In genomic region chr17:48961516-48962233, GRCh38 we compare ENCODE assay signal across 11 cellular contexts. TPM values are rescaled to one million over a fixed set of nuclear protein-coding genes. Genes with fewer than 3 reads are reported as not detected.
DNase-seq lines count a peak whose midpoint lies in the region; ATAC-seq and TF ChIP-seq lines count a peak whose summit lies in the region.
"Had no signal": no experiment of that assay in that cellular context is flagged by ENCODE, and none has a peak within 500 bp of the region (broad histone marks: within the 10 kb centered on the region; RNA-seq: fewer than 3 reads in every experiment).

No MANE protein-coding gene starts in this region.

- no peak for TF ChIP-seq POLR2A in HCT116 (IDR thresholded peaks at IDR 0.05; ENCODE audit: borderline replicate concordance, extremely low read depth, insufficient read depth, insufficient read length)

- intact Hi-C loops in HCT116 (cut with micrococcal nuclease), result no loop called here
- intact Hi-C loops in dorsolateral prefrontal cortex (cut with DNase I), result no loop called here

- H3K9me2 ChIP-seq in HCT116 (ENCODE audit: insufficient read depth), result no peaks in the 10 kb centered on the region

- BruUV-seq in HCT116 (replicated peaks; lab: Mats Ljungman, UMichigan), result no TSS peak

- TF ChIP-seq CTCF in HCT116 (IDR thresholded peaks at IDR 0.05 in 2 of 3, conservative IDR thresholded peaks at IDR 0.05 in 1 of 3; ENCODE audit: borderline replicate concordance in 1 of 3, insufficient read depth in 1 of 3, low read depth in 2 of 3, low read length in 2 of 3), result no peak
- TF ChIP-seq CTCF in foreskin fibroblast (IDR thresholded peaks at IDR 0.05; ENCODE audit: low read depth, low read length), result no peak
- TF ChIP-seq CTCF in dorsolateral prefrontal cortex (IDR thresholded peaks at IDR 0.05 in 54 of 56, conservative IDR thresholded peaks at IDR 0.05 in 2 of 56; ENCODE audit: low read depth in 1 of 56, partially characterized antibody in 56 of 56), result no peak

- RAD21 ChIA-PET in HCT116 (lab: Charles Lee; ENCODE audit: low non-redundant PET in 1 of 2, low total read pairs in 2 of 2, uncharacterized antibody in 2 of 2, unreplicated experiment in 2 of 2), result interaction anchor here in 1 of 2 experiments (1.8 kb wide), 1 partner anchor 71 kb away, joined by 4 read pairs; no protein-coding TSS in a partner anchor

- no peak overlapping the region; the same call in 1 of the 2 replicates for H3K27ac ChIP-seq in HCT116 (ENCODE audit: low read depth, low read length)
- no peak overlapping the region for H3K27ac ChIP-seq in dorsolateral prefrontal cortex

- H3K4me2 ChIP-seq in HCT116 (ENCODE audit: low read length) (peak overlapping the region; percentile 66), skeletal muscle satellite cell (ENCODE audit: low read length) (peak overlapping the region; percentile 86)

- H3K79me2 ChIP-seq in HCT116 (ENCODE audit: insufficient read depth, low read length), result no peaks in the 10 kb centered on the region

- peak overlapping the region; percentile 77 for H2AFZ ChIP-seq in HCT116 (ENCODE audit: low read depth, low read length, poor library complexity, severe bottlenecking)

- CTCF ChIA-PET in HCT116 (lab: Charles Lee), result interaction anchor here (1.0 to 3.3 kb wide), 2 partner anchors 71 to 77 kb away, joined by 4 to 20 read pairs; no protein-coding TSS in a partner anchor

- no peaks in the 10 kb centered on the region for H4K20me1 ChIP-seq in HCT116 (ENCODE audit: insufficient read depth)

- H3K4me1 ChIP-seq in HCT116 (ENCODE audit: control insufficient read depth in 1 of 2, insufficient read depth in 2 of 2, low read length in 2 of 2) (peaks cover 11 to 26% of the 10 kb centered on the region in 2 experiments), skeletal muscle satellite cell (ENCODE audit: control insufficient read depth, insufficient read depth, low read length) (peaks cover 19% of the 10 kb centered on the region)

- peak overlapping the region; percentile 8; the same call in 1 of the 2 replicates for H3K9ac ChIP-seq in HCT116 (ENCODE audit: low read length)
- H3K9ac ChIP-seq in skeletal muscle satellite cell (ENCODE audit: low read depth, low read length), result peak overlapping the region; percentile 59

- POLR2A ChIA-PET in HCT116 (lab: Charles Lee), result interaction anchor here (0.9 to 3.8 kb wide), 5 partner anchors 10 to 77 kb away, joined by 3 to 17 read pairs (median 3); partner anchors contain the start of gene SNF8

- no peaks in the 10 kb centered on the region for H3K27me3 ChIP-seq in HCT116 (ENCODE audit: insufficient read depth, low read length)
- no peaks in the 10 kb centered on the region for H3K27me3 ChIP-seq in skeletal muscle satellite cell (ENCODE audit: control insufficient read depth, insufficient read depth, low read length)
- H3K27me3 ChIP-seq in dorsolateral prefrontal cortex, result peaks cover 0 to 72% (median 38%) of the 10 kb centered on the region in 45 donors

- no peaks in the 10 kb centered on the region for H3K36me3 ChIP-seq in HCT116 (ENCODE audit: control insufficient read depth in 1 of 2, insufficient read depth in 2 of 2, low read length in 2 of 2)
- H3K36me3 ChIP-seq in skeletal muscle satellite cell (ENCODE audit: insufficient read depth, low read length), result no peaks in the 10 kb centered on the region

- no peak for TF ChIP-seq RAD21 in HCT116 (IDR thresholded peaks at IDR 0.05; ENCODE audit: low read depth)

- ATAC-seq in HCT116, result peak; percentile 90
- ATAC-seq: activated T-helper 17 cell treated with anti-CD3 and anti-CD28 coated beads, Interleukin-2, amount 50 U/mL, for 72 hours; effector memory CD8-positive, alpha-beta T cell; sciatic nerve had no signal

- no peaks in the 10 kb centered on the region for H3K9me3 ChIP-seq in HCT116 (ENCODE audit: control insufficient read depth in 1 of 2, insufficient read depth in 1 of 2, low read depth in 1 of 2, low read length in 2 of 2)
- H3K9me3 ChIP-seq in skeletal muscle satellite cell (replicated peaks; ENCODE audit: low read length), result no peaks in the 10 kb centered on the region

- H3K4me3 ChIP-seq in HCT116 (replicated peaks in 1 of 2; ENCODE audit: low read depth in 1 of 2, low read length in 2 of 2), result peak overlapping the region in 1 of 2 experiments; percentile 10; a peak in 2 of 4 replicates
- no peak overlapping the region for H3K4me3 ChIP-seq in foreskin fibroblast (ENCODE audit: low read depth in 1 of 2, low read length in 2 of 2)
- peak overlapping the region; percentile 63 for H3K4me3 ChIP-seq in skeletal muscle satellite cell (ENCODE audit: low read length)
- no peak overlapping the region for H3K4me3 ChIP-seq in dorsolateral prefrontal cortex

- DNase-seq in HCT116 (ENCODE audit: low read depth, low spot score) (no peak), SKM-1 (lab: John Stamatoyannopoulos, UW; ENCODE audit: unreplicated experiment) (peak; percentile 27), foreskin fibroblast (peak; percentile 61 to 86), dorsolateral prefrontal cortex (no peak)
- no peak for DNase-seq in central memory CD4-positive, alpha-beta T cell
- no peak for DNase-seq in activated naive CD4-positive, alpha-beta T cell treated with anti-CD3 and anti-CD28 coated beads, Interleukin-2, amount 50 U/mL, for 16 hours
- DNase-seq: effector memory CD8-positive, alpha-beta T cell had no signal

TF ChIP-seq in HCT116, 20 proteins besides CTCF, POLR2A, EP300 and RAD21:
- TF ChIP-seq ZNF274 (IDR thresholded peaks at IDR 0.05; ENCODE audit: low read depth, low read length) (no peak), FOSL1 (IDR thresholded peaks at IDR 0.05; ENCODE audit: low read depth) (no peak), SP1 (IDR thresholded peaks at IDR 0.05; ENCODE audit: low read depth) (no peak), EGR1 (IDR thresholded peaks at IDR 0.05; ENCODE audit: low read depth) (no peak), SRF (IDR thresholded peaks at IDR 0.05; ENCODE audit: low read depth) (no peak), CBX3 (IDR thresholded peaks at IDR 0.05; ENCODE audit: low read depth) (no peak), EZH2phosphoT487 (IDR thresholded peaks at IDR 0.05; ENCODE audit: borderline replicate concordance) (no peak), YY1 (IDR thresholded peaks at IDR 0.05; ENCODE audit: extremely low read depth, insufficient replicate concordance, low read depth, low read length) (no peak), ATF3 (IDR thresholded peaks at IDR 0.05) (no peak), SIN3A (IDR thresholded peaks at IDR 0.05; ENCODE audit: low read depth) (no peak), POLR2AphosphoS5 (IDR thresholded peaks at IDR 0.05; ENCODE audit: low read depth, low read length) (no peak)

RNA-seq across cellular contexts. Expression of gene GIP, which starts 6.7 kb away (rescaled TPM):
- not detected for total RNA-seq in HCT116 (2021; ENCODE audit: unreplicated experiment)
- polyA plus RNA-seq in HCT116 (2012), result not detected in 2 replicates
- not detected in 2 replicates for total RNA-seq in skeletal muscle satellite cell (2012; rRNA removed)
- total RNA-seq in dorsolateral prefrontal cortex, result not detected
- total RNA-seq: activated T-helper 17 cell treated with anti-CD3 and anti-CD28 coated beads, Interleukin-2, amount 50 U/mL, for 72 hours; liver; sciatic nerve had no signal
- polyA plus RNA-seq: liver had no signal

RNA-seq across cellular contexts. Expression of gene SNF8, which starts 17.0 kb away (rescaled TPM):
- total RNA-seq in HCT116 (2021; ENCODE audit: unreplicated experiment) (178 TPM), dorsolateral prefrontal cortex (100 to 1,000 TPM in 1 of 120 experiments, 10 to 100 TPM in 119; 50.1 to 104 (median 70.5) TPM)
- polyA plus RNA-seq in HCT116 (2012), result 158 and 161 TPM in 2 replicates
- total RNA-seq in skeletal muscle satellite cell (2012; rRNA removed), result 83.1 and 103 TPM in 2 replicates

RNA-seq across cellular contexts. Expression of gene IGF2BP1, which starts 35.5 kb away (rescaled TPM):
- 0.91 TPM for total RNA-seq in HCT116 (2021; ENCODE audit: unreplicated experiment)
- polyA plus RNA-seq in HCT116 (2012), result 0.09 and 0.25 TPM in 2 replicates
- total RNA-seq in skeletal muscle satellite cell (2012; rRNA removed), result 1.3 and 3.3 TPM in 2 replicates
- not detected for total RNA-seq in dorsolateral prefrontal cortex
- total RNA-seq: sciatic nerve had no signal
- polyA plus RNA-seq: liver had no signal

RNA-seq across cellular contexts. Expression of gene UBE2Z, which starts 53.5 kb away (rescaled TPM):
- total RNA-seq in HCT116 (2021; ENCODE audit: unreplicated experiment) (119 TPM), dorsolateral prefrontal cortex (100 to 1,000 TPM in 24 of 120 experiments, 10 to 100 TPM in 96; 65.4 to 132 (median 91.1) TPM)
- 77.7 and 87.6 TPM in 2 replicates for polyA plus RNA-seq in HCT116 (2012)
- 64.9 and 85.6 TPM in 2 replicates for total RNA-seq in skeletal muscle satellite cell (2012; rRNA removed)

Comparison
In these comparisons a context has a peak if more than half of its experiments do, and no peak if none do; other contexts are left out.
1. DNase-seq: peak in SKM-1 (single experiment) and foreskin fibroblast (2 of 2); none in HCT116 (single experiment), central memory CD4-positive, alpha-beta T cell (single experiment), dorsolateral prefrontal cortex (0 of 10) and activated naive CD4-positive, alpha-beta T cell treated with anti-CD3 and anti-CD28 coated beads, Interleukin-2, amount 50 U/mL, for 16 hours (single experiment).